12 cellular contexts compared by ENCODE assay signal in genomic region chr22:35995772-35996171, GRCh38. TPM values are rescaled to one million over a fixed set of nuclear protein-coding genes. Genes with fewer than 3 reads are reported as not detected.
DNase-seq lines count a peak whose midpoint lies in the region; ATAC-seq, FAIRE-seq and TF ChIP-seq lines count a peak whose summit lies in the region.
"Had no signal": no experiment of that assay in that cellular context is flagged by ENCODE, and none has a peak within 500 bp of the region (broad histone marks: within the 10 kb centered on the region; RNA-seq: fewer than 3 reads in every experiment).

No MANE protein-coding gene starts in this region.

- ATAC-seq in gastroesophageal sphincter (peak; percentile 94), pancreas (peak in 3 of 4 donors; percentile 48 to 72 (median 71))
- ATAC-seq: naive thymus-derived CD8-positive, alpha-beta T cell had no signal

- no peaks in the 10 kb centered on the region for H3K9me3 ChIP-seq in gastroesophageal sphincter
- H3K9me3 ChIP-seq in pancreas: no peaks in the 10 kb centered on the region

- H3K4me1 Mint-ChIP-seq in Calu3 (ENCODE audit: low read depth, unreplicated experiment): peaks cover 11% of the 10 kb centered on the region
- H3K4me1 Mint-ChIP-seq: naive thymus-derived CD8-positive, alpha-beta T cell had no signal

- H3K4me1 ChIP-seq in gastroesophageal sphincter (peaks cover 8 to 75% (median 10%) of the 10 kb centered on the region in 3 donors), pancreas (peaks cover 0 to 7% (median 0%) of the 10 kb centered on the region in 3 donors)

- no TSS peak for BruUV-seq in Calu3 (replicated peaks; lab: Mats Ljungman, UMichigan)

- H3K9me3 Mint-ChIP-seq in Calu3 (ENCODE audit: low read depth, unreplicated experiment): no peaks in the 10 kb centered on the region
- H3K9me3 Mint-ChIP-seq: CD4-positive, alpha-beta T cell; naive thymus-derived CD8-positive, alpha-beta T cell had no signal

- H3K36me3 Mint-ChIP-seq in Calu3 (ENCODE audit: insufficient read depth, unreplicated experiment): no peaks in the 10 kb centered on the region

- no peaks in the 10 kb centered on the region for H3K27me3 Mint-ChIP-seq in Calu3 (ENCODE audit: unreplicated experiment)
- H3K27me3 Mint-ChIP-seq: CD4-positive, alpha-beta T cell had no signal

- TF ChIP-seq CTCF in AG09309 (IDR thresholded peaks at IDR 0.05; ENCODE audit: control insufficient read depth, insufficient read depth, low read depth, low read length, missing control alignments) (no peak), gastroesophageal sphincter (IDR thresholded peaks at IDR 0.05) (no peak), pancreas (IDR thresholded peaks at IDR 0.05) (no peak), Calu3 (IDR thresholded peaks at IDR 0.05; ENCODE audit: unreplicated experiment) (no peak)

- H3K27me3 ChIP-seq in gastroesophageal sphincter: no peaks in the 10 kb centered on the region
- no peaks in the 10 kb centered on the region for H3K27me3 ChIP-seq in pancreas

- no peak for TF ChIP-seq EP300 in gastroesophageal sphincter (IDR thresholded peaks at IDR 0.05)

- CTCF ChIA-PET in Calu3 (lab: Charles Lee): interaction anchor here (0.6 kb wide), 1 partner anchor 139 kb away, joined by 3 read pairs; no protein-coding TSS in a partner anchor

- H3K27ac Mint-ChIP-seq in Calu3 (ENCODE audit: unreplicated experiment): no peak overlapping the region
- H3K27ac Mint-ChIP-seq: CD4-positive, alpha-beta T cell; naive thymus-derived CD8-positive, alpha-beta T cell had no signal

- no peaks in the 10 kb centered on the region for H3K36me3 ChIP-seq in gastroesophageal sphincter
- no peaks in the 10 kb centered on the region for H3K36me3 ChIP-seq in pancreas

- FAIRE-seq in pancreas (lab: Jason Lieb, UNC): peak; percentile 26

- no peak for TF ChIP-seq POLR2A in gastroesophageal sphincter (IDR thresholded peaks at IDR 0.05)

- 0% methylated on average over 1 of the region's 2 CpGs for WGBS in gastroesophageal sphincter (ENCODE audit: low coverage in 1 of 2), 2 donors
- 54 to 69% methylated on average over 2 of the region's 2 CpGs for WGBS in pancreas, 2 donors

- peak; percentile 86 for DNase-seq in AG09309 (ENCODE audit: low read depth)
- peak; percentile 74 for DNase-seq in T1000 (lab: John Stamatoyannopoulos, UW)
- peak in 2 of 6 donors; percentile 35 for DNase-seq in pancreas
- DNase-seq in stimulated activated naive CD4-positive, alpha-beta T cell treated with Interleukin-2 at 50 U/mL for 16 hours (lab: John Stamatoyannopoulos, UW): no peak
- DNase-seq in NCI-H1048 (lab: John Stamatoyannopoulos, UW): no peak
- no peak for DNase-seq in Calu3
- DNase-seq in NCI-H2029 treated with DMSO at 0.1 percent for 48 hours (lab: John Stamatoyannopoulos, UW): no peak
- DNase-seq: CD4-positive, alpha-beta T cell; KG1; naive thymus-derived CD8-positive, alpha-beta T cell; T-helper 1 cell had no signal

- H3K4me3 ChIP-seq in AG09309 (ENCODE audit: control insufficient read depth, low read depth, low read length): no peak overlapping the region
- H3K4me3 ChIP-seq in gastroesophageal sphincter: no peak overlapping the region
- H3K4me3 ChIP-seq in pancreas: no peak overlapping the region

- intact Hi-C loops in pancreas (cut with DNase I): no loop called here
- intact Hi-C loops in Calu3 (cut with micrococcal nuclease; ENCODE audit: unreplicated experiment): no loop called here

- H3K27ac ChIP-seq in gastroesophageal sphincter (peak overlapping the region; percentile 72 to 79 (median 76)), pancreas (peak overlapping the region in 1 of 4 donors; percentile 42)

- no peak overlapping the region for H3K4me3 Mint-ChIP-seq in Calu3 (ENCODE audit: low read depth, unreplicated experiment)
- H3K4me3 Mint-ChIP-seq: CD4-positive, alpha-beta T cell; naive thymus-derived CD8-positive, alpha-beta T cell had no signal

RNA-seq across cellular contexts. Expression of gene RBFOX2, which starts 32.9 kb away (rescaled TPM):
- total RNA-seq in gastroesophageal sphincter (100 to 1,000 TPM; 120 to 197 (median 169) TPM), pancreas (10 to 100 TPM; 16.3 to 33.7 (median 18.5) TPM), Calu3 (2022) (63.1 and 64.1 TPM in 2 replicates)
- polyA plus RNA-seq in pancreas: 10 to 100 TPM; 12.9 to 13.7 TPM

Comparison
In these comparisons a context has a peak if more than half of its experiments do, and no peak if none do; other contexts are left out.
1. DNase-seq: peak in AG09309 (single experiment) and T1000 (single experiment); none in stimulated activated naive CD4-positive, alpha-beta T cell treated with Interleukin-2 at 50 U/mL for 16 hours (single experiment), NCI-H1048 (single experiment), Calu3 (single experiment) and NCI-H2029 treated with DMSO at 0.1 percent for 48 hours (single experiment).